In the genomic region with DNA sequence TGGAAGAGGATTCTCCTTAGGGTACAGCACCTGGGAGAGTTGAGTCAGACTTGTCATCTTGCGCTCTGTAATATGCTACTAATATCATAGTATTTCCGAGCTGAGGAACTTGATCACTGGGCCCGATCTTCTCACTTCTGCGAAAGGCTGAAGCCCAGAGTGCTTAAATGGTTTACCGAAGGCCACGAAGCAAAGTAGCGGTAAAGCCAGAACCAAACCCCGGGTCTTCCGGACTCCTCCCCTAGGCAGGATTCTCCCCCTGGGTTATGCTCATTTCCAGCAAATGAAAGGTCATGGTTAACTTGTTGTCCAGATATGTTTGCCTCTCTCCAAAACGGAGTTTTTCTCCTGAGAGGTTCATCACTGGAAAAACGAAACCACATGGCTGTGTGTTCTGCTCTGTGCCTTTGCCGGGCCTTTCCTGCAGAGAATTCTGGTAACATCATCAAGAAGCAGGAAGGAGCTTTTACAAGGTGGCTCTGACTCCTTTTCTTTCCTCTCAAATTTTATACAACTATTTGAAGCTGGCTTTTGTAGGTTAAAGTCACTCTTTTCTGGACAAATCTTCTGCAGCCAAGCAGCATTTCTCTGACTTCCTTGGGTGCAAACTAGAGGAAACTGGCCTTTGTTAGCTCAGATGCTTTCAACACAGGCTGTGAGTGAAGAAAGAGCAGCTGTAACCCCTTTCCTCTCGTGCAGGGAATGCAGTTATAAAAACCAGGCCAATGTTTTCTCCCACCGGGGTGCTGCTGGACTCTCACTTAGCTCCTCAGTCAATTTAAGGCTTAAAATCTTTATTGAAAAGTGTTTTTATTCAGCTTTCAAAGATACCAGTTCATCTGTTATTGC, we compare ENCODE assay signal across 8 cellular contexts. TPM values are rescaled to one million over a fixed set of nuclear protein-coding genes. Genes with fewer than 3 reads are reported as not detected.
A peak's percentile ranks its signal among the peaks of the same experiment; 100 is the strongest.
DNase-seq lines count a peak whose midpoint lies in the region; ATAC-seq, FAIRE-seq and TF ChIP-seq lines count a peak whose summit lies in the region.

No MANE protein-coding gene starts in this region.

- H3K27ac Mint-ChIP-seq in chondrocyte (ENCODE audit: unreplicated experiment) = peak overlapping the region; percentile 94

- H3K4me1 ChIP-seq in A549 (peaks cover 42% of the 10 kb centered on the region; the same call in 2 of the 3 replicates), muscle layer of colon (ENCODE audit: insufficient read depth, low read length) (peaks cover 32% of the 10 kb centered on the region)

- H3K4me3 Mint-ChIP-seq in chondrocyte (ENCODE audit: unreplicated experiment) = peak overlapping the region; percentile 33

- no peak overlapping the region for H3K9ac ChIP-seq in muscle layer of colon (ENCODE audit: low read length)

- no peak for TF ChIP-seq POLR2A in A549 (IDR thresholded peaks at IDR 0.05; ENCODE audit: low read length)

- H3K4me3 ChIP-seq in A549 (no peak overlapping the region), muscle layer of colon (ENCODE audit: low read depth in 1 of 2, low read length in 2 of 2) (peak overlapping the region in 1 of 2 donors; percentile 33)

- WGBS in A549 (ENCODE audit: missing lambda C conversion rate) = 82% methylated on average over 14 of the region's 14 CpGs

- no peaks in the 10 kb centered on the region; the same call in 1 of the 2 replicates for H3K36me3 ChIP-seq in KOPT-K1 (ENCODE audit: insufficient read depth, low read length)
- no peaks in the 10 kb centered on the region for H3K36me3 ChIP-seq in muscle layer of colon (ENCODE audit: insufficient read depth, low read length)

- H3K27me3 Mint-ChIP-seq in chondrocyte (ENCODE audit: low read depth) = no peaks in the 10 kb centered on the region

- H3K9me3 Mint-ChIP-seq in chondrocyte (ENCODE audit: low read depth) = no peaks in the 10 kb centered on the region

- ATAC-seq in A549 = no peak

- POLR2A ChIA-PET in A549 (lab: Yijun Ruan, JAX) = interaction anchor here (0.9 kb wide), 1 partner anchor 35 kb away, joined by 3 read pairs; no protein-coding TSS in a partner anchor

- TF ChIP-seq EP300 in A549 (IDR thresholded peaks at IDR 0.05) = no peak

- TF ChIP-seq CTCF in A549 (IDR thresholded peaks at IDR 0.05) = no peak
- no peak for TF ChIP-seq CTCF in chondrocyte (IDR thresholded peaks at IDR 0.05)

- no peaks in the 10 kb centered on the region for H3K36me3 Mint-ChIP-seq in chondrocyte (ENCODE audit: low read depth)

- no peaks in the 10 kb centered on the region for H3K9me3 ChIP-seq in A549
- no peaks in the 10 kb centered on the region for H3K9me3 ChIP-seq in KOPT-K1 (ENCODE audit: insufficient read depth, low read length, poor library complexity, severe bottlenecking)
- no peaks in the 10 kb centered on the region for H3K9me3 ChIP-seq in muscle layer of colon (ENCODE audit: low read length)

- FAIRE-seq in A549 (lab: Jason Lieb, UNC) = no peak

- H3K27ac ChIP-seq in A549 (peak overlapping the region; percentile 3 to 57; a peak in 4 of 6 replicates), KOPT-K1 (ENCODE audit: low read depth, low read length, poor library complexity, severe bottlenecking) (peak overlapping the region; percentile 97), muscle layer of colon (ENCODE audit: low read depth, low read length) (peak overlapping the region; percentile 27)

- DNase-seq in A549 (ENCODE audit: low read depth in 1 of 2, low spot score in 1 of 2) (no peak), chondrocyte (ENCODE audit: low spot score) (no peak), NCI-H226 (no peak), inferior parietal cortex (ENCODE audit: extremely low spot score) (no peak), NAMALWA (ENCODE audit: low spot score) (no peak), ureter (ENCODE audit: low spot score) (no peak)

- no peak for TF ChIP-seq RAD21 in A549 (conservative IDR thresholded peaks at IDR 0.05 in 1 of 2, IDR thresholded peaks at IDR 0.05 in 1 of 2)

- CTCF ChIA-PET in A549 (lab: Yijun Ruan, JAX) = interaction anchor here (0.9 to 1.5 kb wide), 5 partner anchors 22 to 163 kb away, joined by 3 to 5 read pairs (median 4); no protein-coding TSS in a partner anchor

- H3K4me1 Mint-ChIP-seq in chondrocyte (ENCODE audit: low read depth) = peaks cover 32% of the 10 kb centered on the region

- 0 out of 3 replicates have a peak overlapping the region, but pooled peaks have one; percentile 8 for H3K4me2 ChIP-seq in A549

- no peaks in the 10 kb centered on the region for H3K27me3 ChIP-seq in muscle layer of colon (ENCODE audit: control insufficient read depth in 1 of 2, insufficient read depth in 2 of 2, low read length in 2 of 2)

TF ChIP-seq in A549, 52 proteins besides CTCF, POLR2A, EP300 and RAD21:
- no peak for TF ChIP-seq ZFP36 (IDR thresholded peaks at IDR 0.05; ENCODE audit: borderline replicate concordance, partially characterized antibody)
- no peak for TF ChIP-seq HOXB5 (CRISPR knock-in tag; IDR thresholded peaks at IDR 0.05)
- no peak for TF ChIP-seq RCOR1 (IDR thresholded peaks at IDR 0.05; ENCODE audit: low read depth, low read length)
- TF ChIP-seq SMC3 (IDR thresholded peaks at IDR 0.05) = no peak
- TF ChIP-seq, protein P1, sequence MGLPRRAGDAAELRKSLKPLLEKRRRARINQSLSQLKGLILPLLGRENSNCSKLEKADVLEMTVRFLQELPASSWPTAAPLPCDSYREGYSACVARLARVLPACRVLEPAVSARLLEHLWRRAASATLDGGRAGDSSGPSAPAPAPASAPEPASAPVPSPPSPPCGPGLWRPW (IDR thresholded peaks at IDR 0.05) = no peak
- no peak for TF ChIP-seq RFX5 (IDR thresholded peaks at IDR 0.05)
- TF ChIP-seq MYC (IDR thresholded peaks at IDR 0.05; ENCODE audit: borderline replicate concordance, low read length) = no peak
- no peak for TF ChIP-seq ZC3H11A (IDR thresholded peaks at IDR 0.05)
- TF ChIP-seq ZNF302 (CRISPR knock-in tag; IDR thresholded peaks at IDR 0.05) = no peak
- no peak for TF ChIP-seq JUN (IDR thresholded peaks at IDR 0.05)
- no peak for TF ChIP-seq FOSB (CRISPR knock-in tag; IDR thresholded peaks at IDR 0.05)
- TF ChIP-seq, protein P2, sequence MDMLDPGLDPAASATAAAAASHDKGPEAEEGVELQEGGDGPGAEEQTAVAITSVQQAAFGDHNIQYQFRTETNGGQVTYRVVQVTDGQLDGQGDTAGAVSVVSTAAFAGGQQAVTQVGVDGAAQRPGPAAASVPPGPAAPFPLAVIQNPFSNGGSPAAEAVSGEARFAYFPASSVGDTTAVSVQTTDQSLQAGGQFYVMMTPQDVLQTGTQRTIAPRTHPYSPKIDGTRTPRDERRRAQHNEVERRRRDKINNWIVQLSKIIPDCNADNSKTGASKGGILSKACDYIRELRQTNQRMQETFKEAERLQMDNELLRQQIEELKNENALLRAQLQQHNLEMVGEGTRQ (IDR thresholded peaks at IDR 0.05) = no peak
- no peak for TF ChIP-seq FOSL2 (IDR thresholded peaks at IDR 0.05)
- no peak for TF ChIP-seq FOSL2 (CRISPR knock-in tag; IDR thresholded peaks at IDR 0.05)
- TF ChIP-seq ZSCAN20 (CRISPR knock-in tag; IDR thresholded peaks at IDR 0.05) = no peak
- no peak for TF ChIP-seq CBX8 (IDR thresholded peaks at IDR 0.05)
- TF ChIP-seq MAZ (IDR thresholded peaks at IDR 0.05; ENCODE audit: borderline replicate concordance, low read depth, low read length) = no peak
TF ChIP-seq in A549: peak in this region for 0.

RNA-seq across cellular contexts. Expression of a gene that starts 35.5 kb away (rescaled TPM):
- polyA plus RNA-seq in A549 (2011; rRNA removed) = 43.0 and 52.2 TPM in 2 replicates
- 22.4 and 29.5 TPM in 2 replicates for polyA plus RNA-seq in A549 (2012; cell fraction: cytosol; rRNA removed)
- 25.3 and 30.1 TPM in 2 replicates for polyA plus RNA-seq in A549 (2012; cell fraction: nucleus; rRNA removed)
- 26.8 to 33.4 TPM (median 32.5 TPM) in 3 replicates for polyA plus RNA-seq in A549 (2017; fragmentation: RNase III; extraction: RNeasy Plus Mini Kit Qiagen cat#74134 plus additional on column Dnase treatment)
- polyA minus RNA-seq in A549 (2011; rRNA and poly(A)+ RNA removed) = 215 and 227 TPM in 2 replicates
- total RNA-seq in chondrocyte = 10.4 to 14.8 TPM (median 14.4 TPM) in 3 replicates
- total RNA-seq in ureter = 31.5 TPM

Comparison
In these comparisons a context has a peak if more than half of its experiments do, and no peak if none do; other contexts are left out.
1. H3K27ac ChIP-seq: peak in every context shown above with its lines; median percentile 97 in KOPT-K1; 30 in A549; 27 in muscle layer of colon.